In genomic region chr7:90244565-90244908, GRCh38 we compare ENCODE assay signal across 8 cellular contexts. TPM values are rescaled to one million over a fixed set of nuclear protein-coding genes. Genes with fewer than 3 reads are reported as not detected.
DNase-seq lines count a peak whose midpoint lies in the region; ATAC-seq, FAIRE-seq and TF ChIP-seq lines count a peak whose summit lies in the region.

No MANE protein-coding gene starts in this region.

- peak overlapping the region; percentile 90 for H3K4me2 ChIP-seq in K562 (ENCODE audit: insufficient read depth, low read length)

- CTCF ChIA-PET in K562 (lab: Yijun Ruan, JAX; ENCODE audit: low intra/inter-chr PET ratio): no interaction called here

- H3K4me1 ChIP-seq in heart right ventricle (peaks cover 0 to 22% (median 12%) of the 10 kb centered on the region in 9 donors), K562 (replicated peaks in 1 of 2; ENCODE audit: control insufficient read depth in 2 of 2, insufficient read depth in 2 of 2, low read length in 2 of 2) (peaks cover 4 to 9% of the 10 kb centered on the region in 2 experiments; a peak in 3 of 5 replicates), mesodermal cell (ENCODE audit: control insufficient read depth, insufficient read depth, low read length, poor library complexity, severe bottlenecking) (peaks cover 10% of the 10 kb centered on the region), vagina (peaks cover 22% of the 10 kb centered on the region)

- no peak for TF ChIP-seq RAD21 in K562 (CRISPR knock-in tag; conservative IDR thresholded peaks at IDR 0.05 in 1 of 2, IDR thresholded peaks at IDR 0.05 in 1 of 2)

- in situ Hi-C loops in K562 (cut with MboI): no loop called here

- BruUV-seq in K562 (replicated peaks; lab: Mats Ljungman, UMichigan): TSS peak; percentile 80

- TF ChIP-seq POLR2A in K562 (conservative IDR thresholded peaks at IDR 0.05) (no peak), vagina (IDR thresholded peaks at IDR 0.05) (no peak)

- no peak for FAIRE-seq in K562 (lab: Jason Lieb, UNC)
- FAIRE-seq in HTR-8/SVneo (lab: Jason Lieb, UNC): no peak

- TF ChIP-seq EP300 in K562 (IDR thresholded peaks at IDR 0.05; ENCODE audit: low read length): no peak

- H3K36me3 ChIP-seq in heart right ventricle (no peaks in the 10 kb centered on the region), K562 (ENCODE audit: control insufficient read depth, insufficient read depth, low read length) (no peaks in the 10 kb centered on the region), mesodermal cell (ENCODE audit: control insufficient read depth, insufficient read depth, low read length) (no peaks in the 10 kb centered on the region), vagina (no peaks in the 10 kb centered on the region)

- WGBS in heart right ventricle, 2 donors: 9 to 13% methylated on average over 6 of the region's 6 CpGs
- 28% methylated on average over 6 of the region's 6 CpGs for WGBS in K562 (ENCODE audit: insufficient coverage, low coverage, missing lambda C conversion rate)
- WGBS in mesodermal cell (ENCODE audit: insufficient coverage in 2 of 2), 2 experiments: 8 to 20% methylated on average over 1 to 2 of the region's 6 CpGs

- TF ChIP-seq CTCF in heart right ventricle (IDR thresholded peaks at IDR 0.05): no peak
- no peak for TF ChIP-seq CTCF in K562 (IDR thresholded peaks at IDR 0.05 in 2 of 3, conservative IDR thresholded peaks at IDR 0.05 in 1 of 3; ENCODE audit: insufficient read depth in 2 of 3, low read depth in 1 of 3, low read length in 3 of 3)
- no peak for TF ChIP-seq CTCF in vagina (IDR thresholded peaks at IDR 0.05)

- H2AFZ ChIP-seq in K562 (ENCODE audit: low read depth, low read length): peak overlapping the region; percentile 95

- intact Hi-C loops in heart right ventricle (cut with DNase I) (loop anchor here in 1 of 10 donors (10.0 kb wide), 1 partner anchor 160 kb away; the partner anchor contains the start of gene CLDN12), Right ventricle myocardium superior (cut with DNase I) (no loop called here), K562 (cut with micrococcal nuclease) (no loop called here), vagina (cut with DNase I) (no loop called here)

- peaks cover 0 to 18% (median 0%) of the 10 kb centered on the region in 7 donors for H3K27me3 ChIP-seq in heart right ventricle
- no peaks in the 10 kb centered on the region for H3K27me3 ChIP-seq in K562 (ENCODE audit: control insufficient read depth in 2 of 2, insufficient read depth in 2 of 2, low read length in 2 of 2)
- H3K27me3 ChIP-seq in vagina: no peaks in the 10 kb centered on the region

- H3K27ac ChIP-seq in heart right ventricle (peak overlapping the region in 3 of 10 donors; percentile 9 to 70 (median 64)), K562 (ENCODE audit: extremely low read depth, low read depth, low read length) (no peak overlapping the region), mesodermal cell (ENCODE audit: low read depth, low read length, severe bottlenecking) (no peak overlapping the region), vagina (peak overlapping the region; percentile 55)

- H3K9ac ChIP-seq in K562 (ENCODE audit: insufficient read depth in 1 of 2, low read depth in 2 of 2, low read length in 2 of 2): peak overlapping the region; percentile 60 to 93; a peak in 3 of 4 replicates

- ATAC-seq in heart right ventricle: no peak
- ATAC-seq in Right ventricle myocardium superior (ENCODE audit: poor library complexity): no peak
- ATAC-seq in K562: no peak; the same call in 2 of the 3 replicates

- no peaks in the 10 kb centered on the region for H3K9me3 ChIP-seq in heart right ventricle
- H3K9me3 ChIP-seq in K562 (replicated peaks; ENCODE audit: control insufficient read depth, insufficient read depth, low read depth, low read length): no peaks in the 10 kb centered on the region
- no peaks in the 10 kb centered on the region for H3K9me3 ChIP-seq in mesodermal cell (ENCODE audit: control insufficient read depth, low read length)
- H3K9me3 ChIP-seq in vagina: no peaks in the 10 kb centered on the region

- H4K20me1 ChIP-seq in K562 (replicated peaks; ENCODE audit: control insufficient read depth, insufficient read depth, low read length): no peaks in the 10 kb centered on the region

- H3K79me2 ChIP-seq in K562 (ENCODE audit: control insufficient read depth, insufficient read depth, low read length): no peaks in the 10 kb centered on the region

- DNase-seq in heart right ventricle: no peak
- no peak for DNase-seq in Right ventricle myocardium superior
- DNase-seq in K562 (ENCODE audit: extremely low read depth in 1 of 4, low spot score in 3 of 4): no peak
- DNase-seq in vagina (ENCODE audit: extremely low spot score in 2 of 2): no peak
- DNase-seq in SW480 (ENCODE audit: low spot score): no peak
- no peak for DNase-seq in HTR-8/SVneo (ENCODE audit: insufficient read length, low spot score)
- no peak for DNase-seq in foreskin melanocyte

- H3K4me3 ChIP-seq in heart right ventricle (peak overlapping the region; percentile 65 to 99 (median 92)), K562 (peak overlapping the region; percentile 67), mesodermal cell (ENCODE audit: extremely low read depth, insufficient read depth, low read length, poor library complexity, severe bottlenecking) (peak overlapping the region; percentile 64), vagina (peak overlapping the region; percentile 71 to 80)

- H3K9me1 ChIP-seq in K562 (ENCODE audit: control insufficient read depth, insufficient read depth, low read length): no peaks in the 10 kb centered on the region

- POLR2A ChIA-PET in K562 (lab: Yijun Ruan, JAX): interaction anchor here (1.2 to 1.7 kb wide), 2 partner anchors 16 to 33 kb away, joined by 3 to 5 read pairs; no protein-coding TSS in a partner anchor

TF ChIP-seq in K562, 482 proteins besides CTCF, POLR2A, EP300 and RAD21 (continues in another document):
- TF ChIP-seq BCOR (IDR thresholded peaks at IDR 0.05) (0 out of 2 replicates have a peak, but pooled peaks have one; percentile 46), NELFE (IDR thresholded peaks at IDR 0.05; ENCODE audit: insufficient read depth, insufficient read length) (no peak), CHCHD3 (CRISPR knock-in tag; IDR thresholded peaks at IDR 0.05) (no peak), THAP7 (CRISPR knock-in tag; IDR thresholded peaks at IDR 0.05) (no peak), KDM1A (IDR thresholded peaks at IDR 0.05) (peak in 1 of 2 experiments; percentile 58; a peak in 3 of 4 replicates), LEF1 (IDR thresholded peaks at IDR 0.05) (no peak)

RNA-seq across cellular contexts. Expression of gene CFAP69, which starts 0.4 kb away (rescaled TPM):
- 1 to 10 TPM; 1.0 to 4.1 (median 2.8) TPM for total RNA-seq in heart right ventricle
- polyA plus RNA-seq in heart right ventricle: 1 to 10 TPM in 1 of 2 donors, under 1 TPM in 1; 0.68 to 4.2 TPM
- total RNA-seq in Right ventricle myocardium superior: 1.3 TPM
- 5.7 and 9.6 TPM in 2 replicates for total RNA-seq in K562 (2011; cell fraction: chromatin; rRNA removed; ENCODE audit: low replicate concordance)
- 2.7 and 3.4 TPM in 2 replicates for total RNA-seq in K562 (2011; cell fraction: nucleolus; rRNA removed)
- 1.7 and 2.1 TPM in 2 replicates for total RNA-seq in K562 (2011; cell fraction: nucleoplasm; rRNA removed)
- total RNA-seq in K562 (2014; rRNA removed): 3.2 and 5.4 TPM in 2 replicates
- total RNA-seq in K562 (2014; rRNA removed; fragmentation: Illumina TruSeq; extraction: Trizol): 1.8 and 2.4 TPM in 2 replicates
- 1.1 and 1.3 TPM in 2 replicates for total RNA-seq in K562 (2015; rRNA removed; fragmentation: Illumina TruSeq; extraction: Trizol)
- total RNA-seq in K562 (2021): 1.3 and 2.3 TPM in 2 replicates
- polyA plus RNA-seq in K562 (2011; rRNA removed): 0.77 and 1.7 TPM in 2 replicates
- 0.12 and 1.3 TPM in 2 replicates for polyA plus RNA-seq in K562 (2011; cell fraction: cytosol; rRNA removed)
- 3.5 and 5.8 TPM in 2 replicates for polyA plus RNA-seq in K562 (2011; cell fraction: nucleus; rRNA removed)
- 0.86 and 1.1 TPM in 2 replicates for polyA plus RNA-seq in K562 (2012)
- 1.1 and 1.2 TPM in 2 replicates for polyA plus RNA-seq in K562 (2014; fragmentation: Illumina TruSeq; extraction: Trizol)
- polyA plus RNA-seq in K562 (2014; fragmentation: Nextera tagmentation; extraction: Ambion mirVana): under 1 TPM; 0.24 to 0.84 TPM
- polyA plus RNA-seq in K562 (2014; rRNA removed): 1.5 and 5.1 TPM in 2 replicates
- 2.4 and 2.6 TPM in 2 replicates for polyA minus RNA-seq in K562 (2011; rRNA and poly(A)+ RNA removed)
- polyA minus RNA-seq in K562 (2011; cell fraction: cytosol; rRNA and poly(A)+ RNA removed): 0.76 TPM in 1 of 2 replicates, not detected in the other
- 3.7 and 12.4 TPM in 2 replicates for polyA minus RNA-seq in K562 (2011; cell fraction: nucleus; rRNA and poly(A)+ RNA removed)
- 0.85 TPM for polyA plus RNA-seq in mesodermal cell (2013, experiment 1 of 2)
- polyA plus RNA-seq in mesodermal cell (2013, experiment 2 of 2): 2.4 TPM
- 2.7 TPM for total RNA-seq in vagina

RNA-seq across cellular contexts. Expression of gene STEAP2, which starts 33.0 kb away (rescaled TPM):
- total RNA-seq in heart right ventricle: 10 to 100 TPM in 3 of 10 donors, 1 to 10 TPM in 7; 2.7 to 12.8 (median 7.9) TPM
- 1 to 10 TPM; 1.4 to 5.0 TPM for polyA plus RNA-seq in heart right ventricle
- total RNA-seq in Right ventricle myocardium superior: 10.5 TPM
- not detected in 2 replicates for total RNA-seq in K562 (2011; cell fraction: chromatin; rRNA removed; ENCODE audit: low replicate concordance)
- not detected in 2 replicates for total RNA-seq in K562 (2011; cell fraction: nucleolus; rRNA removed)
- total RNA-seq in K562 (2011; cell fraction: nucleoplasm; rRNA removed): not detected in 2 replicates
- total RNA-seq in K562 (2014; rRNA removed): not detected in 2 replicates
- total RNA-seq in K562 (2014; rRNA removed; fragmentation: Illumina TruSeq; extraction: Trizol): not detected in 2 replicates
- not detected in 2 replicates for total RNA-seq in K562 (2015; rRNA removed; fragmentation: Illumina TruSeq; extraction: Trizol)
- 0.02 and 0.04 TPM in 2 replicates for total RNA-seq in K562 (2021)
- polyA plus RNA-seq in K562 (2011; rRNA removed): not detected in 2 replicates
- polyA plus RNA-seq in K562 (2011; cell fraction: cytosol; rRNA removed): not detected in 2 replicates
- polyA plus RNA-seq in K562 (2011; cell fraction: nucleus; rRNA removed): not detected in 2 replicates
- polyA plus RNA-seq in K562 (2012): 0.03 and 0.10 TPM in 2 replicates
- polyA plus RNA-seq in K562 (2014; fragmentation: Illumina TruSeq; extraction: Trizol): not detected in 2 replicates
- under 1 TPM in 1 of 2 experiments, not detected in 1; 0.03 TPM for polyA plus RNA-seq in K562 (2014; fragmentation: Nextera tagmentation; extraction: Ambion mirVana)
- not detected in 2 replicates for polyA plus RNA-seq in K562 (2014; rRNA removed)
- polyA minus RNA-seq in K562 (2011; rRNA and poly(A)+ RNA removed): not detected in 2 replicates
- not detected in 2 replicates for polyA minus RNA-seq in K562 (2011; cell fraction: cytosol; rRNA and poly(A)+ RNA removed)
- under 0.01 TPM in 1 of 2 replicates, not detected in the other for polyA minus RNA-seq in K562 (2011; cell fraction: nucleus; rRNA and poly(A)+ RNA removed)
- polyA plus RNA-seq in mesodermal cell (2013, experiment 1 of 2): 0.52 TPM
- 0.30 TPM for polyA plus RNA-seq in mesodermal cell (2013, experiment 2 of 2)
- 32.2 TPM for total RNA-seq in vagina
